20 cellular contexts compared by ENCODE assay signal in the genomic region with DNA sequence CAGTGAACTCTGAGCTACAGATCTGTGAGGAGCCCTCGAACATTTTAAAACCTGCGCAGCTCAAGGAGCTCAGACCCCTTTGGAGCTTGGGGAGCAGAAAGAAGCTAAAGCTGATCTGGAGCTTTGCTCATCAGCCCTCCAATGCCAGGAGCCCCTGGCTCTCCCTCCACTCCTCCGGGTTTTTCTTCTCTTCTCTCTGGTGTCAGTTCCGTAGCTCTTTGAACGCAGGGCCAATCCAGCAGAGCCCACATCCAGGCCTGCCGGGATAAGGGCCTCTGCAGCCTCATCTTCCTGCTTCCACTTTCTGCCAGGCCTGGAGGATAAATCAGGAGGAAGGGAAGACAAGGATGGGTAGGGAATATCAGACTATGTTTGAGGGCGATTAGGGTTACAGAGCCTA. TPM values are rescaled to one million over a fixed set of nuclear protein-coding genes. Genes with fewer than 3 reads are reported as not detected.
DNase-seq lines count a peak whose midpoint lies in the region; ATAC-seq and TF ChIP-seq lines count a peak whose summit lies in the region.
"Had no signal": no experiment of that assay in that cellular context is flagged by ENCODE, and none has a peak within 500 bp of the region (broad histone marks: within the 10 kb centered on the region; RNA-seq: fewer than 3 reads in every experiment).

No MANE protein-coding gene starts in this region.

- no peaks in the 10 kb centered on the region for H3K9me1 ChIP-seq in IMR-90 (ENCODE audit: insufficient read depth, low read length)

- H3K4me1 ChIP-seq in IMR-90 (ENCODE audit: control insufficient read depth, insufficient read depth, low read length): no peaks in the 10 kb centered on the region
- H3K4me1 ChIP-seq: SJSA1 had no signal

- H3K27ac Mint-ChIP-seq in neural crest cell (ENCODE audit: unreplicated experiment) (no peak overlapping the region), immature natural killer cell (peak overlapping the region in 1 of 6 donors; percentile 18)
- H3K27ac Mint-ChIP-seq: CD4-positive, alpha-beta T cell; IgD-negative memory B cell had no signal

- H2BK20ac ChIP-seq in IMR-90 (ENCODE audit: low read depth, low read length): no peak overlapping the region

- H2BK5ac ChIP-seq in IMR-90 (ENCODE audit: low read depth, low read length, poor library complexity, severe bottlenecking): no peak overlapping the region

- ATAC-seq in IMR-90 (ENCODE audit: low read depth): no peak
- ATAC-seq: Right ventricle myocardium inferior had no signal

- H3K18ac ChIP-seq in IMR-90 (ENCODE audit: low read depth, low read length): no peak overlapping the region

- H3K36me3 ChIP-seq in IMR-90 (ENCODE audit: control insufficient read depth, insufficient read depth, low read length): no peaks in the 10 kb centered on the region

- in situ Hi-C loops in IMR-90 (cut with MboI; ENCODE audit: low sequenced_read_pairs): no loop called here

- peaks cover 51% of the 10 kb centered on the region for H3K27me3 ChIP-seq in IMR-90 (ENCODE audit: control insufficient read depth, insufficient read depth, low read length)
- H3K27me3 ChIP-seq: SJSA1 had no signal

- no peaks in the 10 kb centered on the region for H4K20me1 ChIP-seq in IMR-90 (ENCODE audit: insufficient read depth, low read length)

- H3K9me3 Mint-ChIP-seq in neural crest cell (no peaks in the 10 kb centered on the region), immature natural killer cell (no peaks in the 10 kb centered on the region)
- H3K9me3 Mint-ChIP-seq: CD4-positive, alpha-beta T cell; IgD-negative memory B cell had no signal

- TF ChIP-seq RAD21 in IMR-90 (IDR thresholded peaks at IDR 0.05; ENCODE audit: low read length): no peak

- no peak overlapping the region for H3K4me2 ChIP-seq in IMR-90 (ENCODE audit: low read depth, low read length)

- H3K4me3 Mint-ChIP-seq in neural crest cell (peak overlapping the region; percentile 70), immature natural killer cell (no peak overlapping the region)
- H3K4me3 Mint-ChIP-seq: CD4-positive, alpha-beta T cell; IgD-negative memory B cell had no signal

- H3K4ac ChIP-seq in IMR-90 (ENCODE audit: low read depth, low read length): no peak overlapping the region

- H4K5ac ChIP-seq in IMR-90 (ENCODE audit: low read depth, low read length): no peak overlapping the region

- CTCF ChIA-PET in IMR-90 (lab: Yijun Ruan, JAX): no interaction called here

- H3K9ac ChIP-seq in IMR-90 (ENCODE audit: low read depth, low read length): no peak overlapping the region

- no peak overlapping the region for H3K23ac ChIP-seq in IMR-90 (ENCODE audit: low read depth, low read length)

- H3K4me1 Mint-ChIP-seq in neural crest cell (no peaks in the 10 kb centered on the region), immature natural killer cell (peaks cover 2 to 4% of the 10 kb centered on the region in 2 donors)

- H2AFZ ChIP-seq in IMR-90 (replicated peaks; ENCODE audit: low read length, poor library complexity): peak overlapping the region; percentile 3

- intact Hi-C loops in IMR-90 (cut with micrococcal nuclease): no loop called here

- no peaks in the 10 kb centered on the region for H3K9me3 ChIP-seq in IMR-90 (ENCODE audit: control insufficient read depth, insufficient read depth, low read length)
- H3K9me3 ChIP-seq: SJSA1 had no signal

- no peak overlapping the region for H3K14ac ChIP-seq in IMR-90 (replicated peaks; ENCODE audit: low read depth, low read length)

- no peak overlapping the region for H3K56ac ChIP-seq in IMR-90 (ENCODE audit: extremely low read depth, insufficient read depth, low read length)

- no peak overlapping the region for H3K27ac ChIP-seq in IMR-90 (ENCODE audit: insufficient read depth, low read length)
- H3K27ac ChIP-seq: SJSA1 had no signal

- no peak overlapping the region for H2AK9ac ChIP-seq in IMR-90 (replicated peaks; ENCODE audit: low read depth, low read length, poor library complexity)

- H4K91ac ChIP-seq in IMR-90 (ENCODE audit: insufficient read depth, low read depth, low read length): no peak overlapping the region

- TF ChIP-seq CTCF in IMR-90 (conservative IDR thresholded peaks at IDR 0.05; ENCODE audit: low read depth, low read length) (no peak), neural crest cell (conservative IDR thresholded peaks at IDR 0.05) (no peak)

- H3K79me1 ChIP-seq in IMR-90 (ENCODE audit: low read depth in 1 of 2, low read length in 2 of 2): no peaks in the 10 kb centered on the region

- no TSS peak for BruUV-seq in IMR-90 (replicated peaks; lab: Mats Ljungman, UMichigan)

- DNase-seq in IMR-90 (no peak), left kidney (ENCODE audit: low read depth, low spot score) (peak; percentile 66), neural crest cell (ENCODE audit: low read depth, low spot score) (no peak), immature natural killer cell (no peak), activated gamma-delta T cell treated with Interleukin-2 at 50 U/mL for 16 hours (no peak)
- DNase-seq in activated T-cell treated with anti-CD3 and anti-CD28 coated beads, Interleukin-2, amount 50 U/mL, for 1 hour: no peak
- no peak for DNase-seq in activated CD4-positive, alpha-beta T cell treated with anti-CD3 and anti-CD28 coated beads for 48 hours
- DNase-seq: CD4-positive, alpha-beta T cell; COR-L47; DMS 273 treated with DMSO at 0.1 percent for 48 hours; DMS79 treated with DMSO at 0.1 percent for 48 hours; HCEC 1CT; NCI-H1105; NCI-H2029 treated with DMSO at 0.1 percent for 48 hours; NCI-H2171; NCI-H526 had no signal

- H4K8ac ChIP-seq in IMR-90 (ENCODE audit: low read depth in 2 of 2, low read length in 2 of 2): no peak overlapping the region

- no peak overlapping the region for H2BK120ac ChIP-seq in IMR-90 (ENCODE audit: low read depth, low read length)

- TF ChIP-seq POLR2A in IMR-90 (IDR thresholded peaks at IDR 0.05; ENCODE audit: low read depth, low read length): no peak

- H3K27me3 Mint-ChIP-seq in neural crest cell (ENCODE audit: low read depth) (peaks cover 99% of the 10 kb centered on the region), immature natural killer cell (ENCODE audit: low read depth in 3 of 3) (peaks cover 16 to 26% (median 19%) of the 10 kb centered on the region in 3 donors)
- H3K27me3 Mint-ChIP-seq: IgD-negative memory B cell had no signal

- H3K36me3 Mint-ChIP-seq in neural crest cell (ENCODE audit: low read depth): no peaks in the 10 kb centered on the region
- peaks cover 7 to 13% (median 12%) of the 10 kb centered on the region in 3 donors for H3K36me3 Mint-ChIP-seq in immature natural killer cell

- no peak overlapping the region for H2BK15ac ChIP-seq in IMR-90 (ENCODE audit: low read depth, low read length)

- no peak overlapping the region for H2AK5ac ChIP-seq in IMR-90 (ENCODE audit: low read depth, low read length)

- dilution Hi-C loops in IMR-90 (cut with HindIII; ENCODE audit: low sequenced_read_pairs, unreplicated experiment): no loop called here

- POLR2A ChIA-PET in IMR-90 (lab: Charles Lee; ENCODE audit: unreplicated experiment): no interaction called here

- WGBS in IMR-90 (ENCODE audit: extremely low coverage in 2 of 2, insufficient read length in 1 of 2), 2 experiments: no CpG with 5 or more reads among the region's 7 CpGs

- H3K4me3 ChIP-seq in IMR-90 (ENCODE audit: insufficient read depth, low read depth, low read length): no peak overlapping the region
- H3K4me3 ChIP-seq: SJSA1 had no signal

TF ChIP-seq in IMR-90, 13 proteins besides CTCF, POLR2A, EP300 and RAD21:
- no peak for TF ChIP-seq CEBPB (IDR thresholded peaks at IDR 0.05; ENCODE audit: low read depth, low read length)
- TF ChIP-seq MAZ (IDR thresholded peaks at IDR 0.05; ENCODE audit: borderline replicate concordance, low read depth, low read length): no peak
- no peak for TF ChIP-seq MXI1 (IDR thresholded peaks at IDR 0.05; ENCODE audit: borderline replicate concordance, low read depth, low read length)
- TF ChIP-seq RFX5 (IDR thresholded peaks at IDR 0.05; ENCODE audit: low read depth, low read length): no peak
- TF ChIP-seq BHLHE40 (IDR thresholded peaks at IDR 0.05; ENCODE audit: low read depth, low read length): no peak
- TF ChIP-seq RCOR1 (IDR thresholded peaks at IDR 0.05; ENCODE audit: insufficient replicate concordance, low read length): no peak
- no peak for TF ChIP-seq CHD1 (IDR thresholded peaks at IDR 0.05; ENCODE audit: low read depth, low read length)
- TF ChIP-seq FOS (IDR thresholded peaks at IDR 0.05; ENCODE audit: low read depth, low read length): no peak

RNA-seq across cellular contexts. Expression of gene HOXC4, which starts 6.0 kb away (rescaled TPM):
- total RNA-seq in IMR-90 (2012; rRNA removed): under 0.01 TPM in 1 of 2 replicates, not detected in the other
- 0.23 and 0.26 TPM in 2 replicates for polyA plus RNA-seq in IMR-90 (2012; rRNA removed)
- polyA plus RNA-seq in IMR-90 (2012; cell fraction: cytosol; rRNA removed): 0.18 and 0.31 TPM in 2 replicates
- 0.71 and 1.5 TPM in 2 replicates for polyA plus RNA-seq in IMR-90 (2012; cell fraction: nucleus; rRNA removed; ENCODE audit: low replicate concordance)
- total RNA-seq in neural crest cell: 5.6 and 8.3 TPM in 2 replicates
- under 1 TPM; 0.45 to 0.99 (median 0.92) TPM for polyA plus RNA-seq in immature natural killer cell
- total RNA-seq: CD4-positive, alpha-beta T cell; Right ventricle myocardium inferior had no signal

RNA-seq across cellular contexts. Expression of gene HOXC5, which starts 26.8 kb away (rescaled TPM):
- total RNA-seq in IMR-90 (2012; rRNA removed) (not detected in 2 replicates), neural crest cell (3.5 and 3.8 TPM in 2 replicates)
- polyA plus RNA-seq in IMR-90 (2012; rRNA removed) (not detected in 2 replicates), immature natural killer cell (not detected)
- polyA plus RNA-seq in IMR-90 (2012; cell fraction: cytosol; rRNA removed): 0.02 TPM in 1 of 2 replicates, not detected in the other
- 0.17 and 0.26 TPM in 2 replicates for polyA plus RNA-seq in IMR-90 (2012; cell fraction: nucleus; rRNA removed; ENCODE audit: low replicate concordance)
- total RNA-seq: CD4-positive, alpha-beta T cell; Right ventricle myocardium inferior; SJSA1 had no signal
- polyA plus RNA-seq: BJ, IgD-negative memory B cell had no signal

RNA-seq across cellular contexts. Expression of gene HOXC6, which starts 31.4 kb away (rescaled TPM):
- total RNA-seq in IMR-90 (2012; rRNA removed): not detected in 2 replicates
- 1.1 TPM in 2 replicates for polyA plus RNA-seq in IMR-90 (2012; rRNA removed)
- 0.34 and 0.99 TPM in 2 replicates for polyA plus RNA-seq in IMR-90 (2012; cell fraction: cytosol; rRNA removed)
- polyA plus RNA-seq in IMR-90 (2012; cell fraction: nucleus; rRNA removed; ENCODE audit: low replicate concordance): 2.4 and 3.6 TPM in 2 replicates
- 10.7 and 11.0 TPM in 2 replicates for total RNA-seq in neural crest cell
- not detected for polyA plus RNA-seq in immature natural killer cell
- total RNA-seq: CD4-positive, alpha-beta T cell had no signal
- polyA plus RNA-seq: IgD-negative memory B cell had no signal

RNA-seq across cellular contexts. Expression of gene HOXC8, which starts 50.9 kb away (rescaled TPM):
- total RNA-seq in IMR-90 (2012; rRNA removed) (0.18 and 0.28 TPM in 2 replicates), neural crest cell (4.5 and 4.8 TPM in 2 replicates)
- polyA plus RNA-seq in IMR-90 (2012; rRNA removed) (1.3 and 1.4 TPM in 2 replicates), immature natural killer cell (not detected)
- 0.71 and 0.99 TPM in 2 replicates for polyA plus RNA-seq in IMR-90 (2012; cell fraction: cytosol; rRNA removed)
- 0.24 and 0.28 TPM in 2 replicates for polyA plus RNA-seq in IMR-90 (2012; cell fraction: nucleus; rRNA removed; ENCODE audit: low replicate concordance)
- total RNA-seq: CD4-positive, alpha-beta T cell; Right ventricle myocardium inferior had no signal
- polyA plus RNA-seq: IgD-negative memory B cell had no signal

RNA-seq across cellular contexts. Expression of gene HOXC9, which starts 59.7 kb away (rescaled TPM):
- total RNA-seq in IMR-90 (2012; rRNA removed): not detected in 2 replicates
- 0.13 and 0.26 TPM in 2 replicates for polyA plus RNA-seq in IMR-90 (2012; rRNA removed)
- polyA plus RNA-seq in IMR-90 (2012; cell fraction: cytosol; rRNA removed): 0.41 and 0.46 TPM in 2 replicates
- polyA plus RNA-seq in IMR-90 (2012; cell fraction: nucleus; rRNA removed; ENCODE audit: low replicate concordance): 0.13 and 0.21 TPM in 2 replicates
- 5.6 and 6.3 TPM in 2 replicates for total RNA-seq in neural crest cell
- polyA plus RNA-seq in immature natural killer cell: not detected
- total RNA-seq: CD4-positive, alpha-beta T cell; Right ventricle myocardium inferior had no signal
- polyA plus RNA-seq: IgD-negative memory B cell had no signal

Comparison
In these comparisons a context has a peak if more than half of its experiments do, and no peak if none do; other contexts are left out.
1. RNA of gene HOXC6, which starts 31.4 kb away (total RNA-seq): 10.7 to 11.0 TPM in neural crest cell; not detected in IMR-90; every median in the first group is over 10 times any median in the second.